8 cellular contexts compared by ENCODE assay signal in the genomic region with DNA sequence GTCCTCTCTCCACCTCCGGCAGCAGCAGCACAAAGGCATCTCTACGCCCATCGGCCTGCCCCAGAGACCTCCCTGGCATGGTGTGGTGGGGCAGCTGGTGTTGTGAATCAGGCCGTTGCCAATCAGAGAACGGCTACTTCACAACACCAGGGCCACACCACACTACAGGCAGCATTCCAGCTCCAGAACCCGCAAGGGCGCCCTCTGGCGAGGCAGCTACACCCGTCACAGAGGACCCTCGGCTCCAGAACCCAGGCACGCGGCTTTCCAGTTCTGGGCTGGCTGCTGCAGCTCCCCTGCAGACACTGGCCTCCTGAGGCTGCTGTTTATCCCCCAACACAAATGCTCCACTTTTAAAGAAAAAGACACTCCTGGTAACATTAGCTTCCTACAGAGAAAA.
DNase-seq lines count a peak whose midpoint lies in the region; ATAC-seq and TF ChIP-seq lines count a peak whose summit lies in the region.

No MANE protein-coding gene starts in this region.

- WGBS in hepatocyte (ENCODE audit: low lambda C conversion rate, missing lambda C conversion rate) = 47% methylated on average over 12 of the region's 12 CpGs
- WGBS in esophagus squamous epithelium, 2 donors = 53 to 74% methylated on average over 3 to 6 of the region's 12 CpGs

- no peaks in the 10 kb centered on the region for H3K9me3 ChIP-seq in hepatocyte (ENCODE audit: low read depth)
- H3K9me3 ChIP-seq in esophagus squamous epithelium = no peaks in the 10 kb centered on the region

- peak; percentile 28 for TF ChIP-seq CTCF in hepatocyte (IDR thresholded peaks at IDR 0.05; ENCODE audit: poor library complexity)
- peak in 3 of 6 experiments; percentile 8 to 29 (median 8) for TF ChIP-seq CTCF in esophagus squamous epithelium (IDR thresholded peaks at IDR 0.05)

- H3K4me3 ChIP-seq in hepatocyte = no peak overlapping the region
- H3K4me3 ChIP-seq in esophagus squamous epithelium = no peak overlapping the region

- H3K79me2 ChIP-seq in hepatocyte = no peaks in the 10 kb centered on the region

- H3K27ac ChIP-seq in hepatocyte (no peak overlapping the region), esophagus squamous epithelium (no peak overlapping the region)

- H3K4me1 ChIP-seq in hepatocyte (ENCODE audit: insufficient read depth) (peaks cover 3% of the 10 kb centered on the region), esophagus squamous epithelium (peaks cover 0 to 18% (median 0%) of the 10 kb centered on the region in 3 donors)

- H3K4me2 ChIP-seq in hepatocyte = no peak overlapping the region

- TF ChIP-seq POLR2A in esophagus squamous epithelium (IDR thresholded peaks at IDR 0.05) = no peak

- no peaks in the 10 kb centered on the region for H3K36me3 ChIP-seq in hepatocyte (replicated peaks; ENCODE audit: insufficient read depth, low read depth)
- H3K36me3 ChIP-seq in esophagus squamous epithelium = no peaks in the 10 kb centered on the region

- H3K27me3 ChIP-seq in hepatocyte = no peaks in the 10 kb centered on the region
- H3K27me3 ChIP-seq in esophagus squamous epithelium = peaks cover 0 to 27% (median 0%) of the 10 kb centered on the region in 4 donors

- no peak overlapping the region for H2AFZ ChIP-seq in hepatocyte

- intact Hi-C loops in esophagus squamous epithelium (cut with DNase I) = no loop called here

- peak; percentile 44 for ATAC-seq in HG02798 (IDR thresholded peaks at IDR 0.05; ENCODE audit: poor library complexity, unreplicated experiment)
- ATAC-seq in HG02852 (IDR thresholded peaks at IDR 0.05; ENCODE audit: unreplicated experiment) = no peak

- H3K9me2 ChIP-seq in hepatocyte (replicated peaks; ENCODE audit: insufficient read depth) = no peaks in the 10 kb centered on the region

- peak; percentile 51 for DNase-seq in D341Med (ENCODE audit: low spot score)
- peak; percentile 75 for DNase-seq in activated CD8-positive, alpha-beta memory T cell treated with anti-CD3 and anti-CD28 coated beads, Interleukin-2, amount 50 U/mL, for 48 hours
- peak; percentile 39 for DNase-seq in hepatocyte (ENCODE audit: low spot score)
- peak in 2 of 3 experiments; percentile 5 to 9 for DNase-seq in stimulated activated CD4-positive, alpha-beta T cell treated with anti-CD3 and anti-CD28 coated beads, TNF-alpha, amount 100 ng/mL, for 4 hours (ENCODE audit: low read depth in 3 of 3)
- DNase-seq in effector CD4-positive, alpha-beta T cell = no peak
- DNase-seq in esophagus squamous epithelium (lab: John Stamatoyannopoulos, UW) = no peak

- H4K20me1 ChIP-seq in hepatocyte (ENCODE audit: insufficient read depth, poor library complexity, severe bottlenecking) = no peaks in the 10 kb centered on the region

Comparison
In these comparisons a context has a peak if more than half of its experiments do, and no peak if none do; other contexts are left out.
1. DNase-seq: peak in D341Med (single experiment), activated CD8-positive, alpha-beta memory T cell treated with anti-CD3 and anti-CD28 coated beads, Interleukin-2, amount 50 U/mL, for 48 hours (single experiment), hepatocyte (single experiment) and stimulated activated CD4-positive, alpha-beta T cell treated with anti-CD3 and anti-CD28 coated beads, TNF-alpha, amount 100 ng/mL, for 4 hours (2 of 3); none in effector CD4-positive, alpha-beta T cell (single experiment) and esophagus squamous epithelium (single experiment).